Comparison of ENCODE assay signal across 8 cellular contexts in genomic region chr17:7380855-7381683, GRCh38. TPM values are rescaled to one million over a fixed set of nuclear protein-coding genes. Genes with fewer than 3 reads are reported as not detected.
DNase-seq lines count a peak whose midpoint lies in the region; ATAC-seq and TF ChIP-seq lines count a peak whose summit lies in the region.

Gene TNK1 (plus strand): TSS chr17:7381089. CDS start chr17:7382927, 1,838 bp downstream.

- peak; percentile 88 for ATAC-seq in body of pancreas
- ATAC-seq in GM18867 (IDR thresholded peaks at IDR 0.05; ENCODE audit: unreplicated experiment), result no peak

- CTCF ChIA-PET in activated naive CD4-positive, alpha-beta T cell treated with anti-CD3 and anti-CD28 coated beads for 36 hours (lab: Charles Lee), result interaction anchor here (1.1 to 1.6 kb wide), 2 partner anchors 25 to 133 kb away, joined by 3 to 5 read pairs; no protein-coding TSS in a partner anchor

- H3K36me3 ChIP-seq in H7 (replicated peaks; ENCODE audit: control insufficient read depth, insufficient read depth, low read length), result no peaks in the 10 kb centered on the region
- no peaks in the 10 kb centered on the region for H3K36me3 ChIP-seq in body of pancreas (replicated peaks in 1 of 2; ENCODE audit: insufficient read depth in 1 of 2, low read depth in 2 of 2)
- no peaks in the 10 kb centered on the region for H3K36me3 ChIP-seq in smooth muscle cell (ENCODE audit: low read depth)

- 2% methylated on average over 33 to 52 of the region's 52 CpGs for WGBS in body of pancreas, 2 donors
- 8% methylated on average over 30 of the region's 52 CpGs for WGBS in smooth muscle cell (ENCODE audit: low lambda C conversion rate)

- H3K9me3 ChIP-seq in body of pancreas (no peaks in the 10 kb centered on the region), smooth muscle cell (replicated peaks; ENCODE audit: low read depth) (no peaks in the 10 kb centered on the region)

- H3K79me2 ChIP-seq in smooth muscle cell (ENCODE audit: low read depth), result no peaks in the 10 kb centered on the region

- H3K4me3 ChIP-seq in H7 (ENCODE audit: insufficient read depth, low read depth, low read length) (peak within 1 kb of the TSS; percentile 57), body of pancreas (peak within 1 kb of the TSS; percentile 46 to 87), smooth muscle cell (peak within 1 kb of the TSS; percentile 65)

- no peak within 1 kb of the TSS for H3K27ac Mint-ChIP-seq in activated naive CD4-positive, alpha-beta T cell treated with anti-CD3 and anti-CD28 coated beads for 36 hours

- H3K27me3 ChIP-seq in H7 (ENCODE audit: control insufficient read depth, insufficient read depth, low read length) (peaks cover 50% of the 10 kb centered on the region), body of pancreas (no peaks in the 10 kb centered on the region), smooth muscle cell (ENCODE audit: low read depth) (peaks cover 22% of the 10 kb centered on the region)

- peak within 1 kb of the TSS; percentile 51 for H2AFZ ChIP-seq in smooth muscle cell (ENCODE audit: low read depth)

- H4K20me1 ChIP-seq in smooth muscle cell (ENCODE audit: low read depth), result no peaks in the 10 kb centered on the region

- peak; percentile 93 for DNase-seq in H7
- peak; percentile 72 to 87 (median 82) for DNase-seq in body of pancreas
- DNase-seq in iPS-NIHi11 (ENCODE audit: low spot score), result peak; percentile 81
- DNase-seq in smooth muscle cell (lab: John Stamatoyannopoulos, UW; ENCODE audit: unreplicated experiment), result no peak
- DNase-seq in NCI-H226, result no peak
- DNase-seq in hepatic stellate cell (ENCODE audit: low spot score), result no peak
- no peak for DNase-seq in activated naive CD4-positive, alpha-beta T cell treated with anti-CD3 and anti-CD28 coated beads for 36 hours

- H3K27ac ChIP-seq in body of pancreas (peak within 1 kb of the TSS; percentile 65 to 85 (median 82)), smooth muscle cell (ENCODE audit: low read depth) (no peak within 1 kb of the TSS)

- peaks cover 4% of the 10 kb centered on the region for H3K4me1 Mint-ChIP-seq in activated naive CD4-positive, alpha-beta T cell treated with anti-CD3 and anti-CD28 coated beads for 36 hours (ENCODE audit: low read depth)

- H3K4me1 ChIP-seq in body of pancreas (peaks cover 24% of the 10 kb centered on the region), smooth muscle cell (ENCODE audit: low read depth) (peaks cover 19% of the 10 kb centered on the region)

- no peak within 1 kb of the TSS for H3K4me3 Mint-ChIP-seq in activated naive CD4-positive, alpha-beta T cell treated with anti-CD3 and anti-CD28 coated beads for 36 hours

- peak within 1 kb of the TSS; percentile 95 for H3K4me2 ChIP-seq in smooth muscle cell

- peaks cover 35% of the 10 kb centered on the region for H3K27me3 Mint-ChIP-seq in activated naive CD4-positive, alpha-beta T cell treated with anti-CD3 and anti-CD28 coated beads for 36 hours (ENCODE audit: low read depth)

- peaks cover 6% of the 10 kb centered on the region for H3F3A ChIP-seq in smooth muscle cell (ENCODE audit: low read depth)

- TF ChIP-seq CTCF in body of pancreas (IDR thresholded peaks at IDR 0.05), result peak in 2 of 7 experiments; percentile 5 to 16
- TF ChIP-seq CTCF in smooth muscle cell (IDR thresholded peaks at IDR 0.05; ENCODE audit: borderline replicate concordance, insufficient read depth, poor library complexity, severe bottlenecking), result no peak

- H3K9ac ChIP-seq in smooth muscle cell (ENCODE audit: low read depth), result peak within 1 kb of the TSS; percentile 62

- intact Hi-C loops in body of pancreas (cut with DNase I), result no loop called here
- intact Hi-C loops in activated naive CD4-positive, alpha-beta T cell treated with anti-CD3 and anti-CD28 coated beads for 36 hours (cut with micrococcal nuclease), result no loop called here

- peaks cover 3% of the 10 kb centered on the region for H3K9me3 Mint-ChIP-seq in activated naive CD4-positive, alpha-beta T cell treated with anti-CD3 and anti-CD28 coated beads for 36 hours

- H3K36me3 Mint-ChIP-seq in activated naive CD4-positive, alpha-beta T cell treated with anti-CD3 and anti-CD28 coated beads for 36 hours (ENCODE audit: low read depth), result no peaks in the 10 kb centered on the region

- TF ChIP-seq POLR2A in body of pancreas (IDR thresholded peaks at IDR 0.05), result peak; percentile 67 to 86 (median 83)

RNA-seq across cellular contexts. Expression of gene TNK1, which starts in this region (rescaled TPM):
- total RNA-seq in H7 (2014; rRNA removed; shearing (Covaris generic)), result 7.0 and 8.9 TPM in 2 replicates
- 10 to 100 TPM; 12.7 to 15.8 TPM for total RNA-seq in body of pancreas
- 4.5 and 6.3 TPM in 2 replicates for total RNA-seq in smooth muscle cell
- polyA plus RNA-seq in smooth muscle cell, result 3.6 and 13.5 TPM in 2 replicates
- total RNA-seq in activated naive CD4-positive, alpha-beta T cell treated with anti-CD3 and anti-CD28 coated beads for 36 hours, result 1 to 10 TPM; 4.0 to 4.8 TPM

Comparison
In these comparisons a context has a peak if more than half of its experiments do, and no peak if none do; other contexts are left out.
1. DNase-seq: peak in H7 (single experiment), body of pancreas (4 of 4) and iPS-NIHi11 (single experiment); none in smooth muscle cell (single experiment), NCI-H226 (single experiment), hepatic stellate cell (single experiment) and activated naive CD4-positive, alpha-beta T cell treated with anti-CD3 and anti-CD28 coated beads for 36 hours (single experiment).
2. Peak in every context shown above with its lines, with median percentiles within 50 percentile points of each other: H3K4me3 ChIP-seq.